ENCODE assay signal across 28 cellular contexts in the genomic region with DNA sequence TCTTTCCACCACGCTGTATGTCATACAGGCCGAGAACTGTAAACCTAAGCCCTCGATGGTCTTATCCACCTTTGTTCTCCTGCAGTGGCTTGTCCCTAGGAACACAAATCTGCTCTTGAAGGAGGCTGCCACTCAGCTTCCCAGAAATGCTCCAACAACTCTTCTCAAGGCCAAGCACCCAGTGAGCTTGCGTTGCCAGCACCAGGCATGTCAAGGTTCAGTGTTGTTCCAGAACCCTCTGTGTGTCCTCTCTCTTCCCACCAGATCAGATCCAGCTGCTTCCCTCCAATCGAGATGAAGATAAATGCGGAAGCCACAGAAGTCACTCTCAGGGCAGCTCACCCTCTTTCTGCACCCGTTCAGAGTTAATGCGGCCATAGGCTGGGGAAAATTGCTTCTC. TPM values are rescaled to one million over a fixed set of nuclear protein-coding genes. Genes with fewer than 3 reads are reported as not detected.
"Had no signal": no experiment of that assay in that cellular context is flagged by ENCODE, and none has a peak within 500 bp of the region (broad histone marks: within the 10 kb centered on the region; RNA-seq: fewer than 3 reads in every experiment).

No MANE protein-coding gene starts in this region.

- H3K4me3 Mint-ChIP-seq: activated CD4-positive, alpha-beta T cell treated with anti-CD3 and anti-CD28 coated beads for 36 hours; activated CD8-positive, alpha-beta T cell treated with anti-CD3 and anti-CD28 coated beads for 36 hours; activated naive CD4-positive, alpha-beta T cell treated with anti-CD3 and anti-CD28 coated beads, Interleukin-2, amount 50 U/mL, for 24 hours; activated T-cell treated with anti-CD3 and anti-CD28 coated beads, Interleukin-2, amount 50 U/mL, for 24 hours; activated T-helper 1 cell treated with anti-CD3 and anti-CD28 coated beads, Interleukin-12 subunit alpha, Interleukin-12 subunit beta, Interleukin-2, Interleukin-4 antibody, amounts not matched to agents 30 ng/mL and 10 ng/mL and 1 ng/mL, durations not matched to agents 14 hours and 24 hours and 36 hours had no signal

- H3K27me3 Mint-ChIP-seq: activated naive CD4-positive, alpha-beta T cell treated with anti-CD3 and anti-CD28 coated beads, Interleukin-2, amount 50 U/mL, for 24 hours had no signal

- DNase-seq: activated CD4-positive, alpha-beta T cell treated with anti-CD3 and anti-CD28 coated beads for 36 hours; activated CD8-positive, alpha-beta T cell treated with anti-CD3 and anti-CD28 coated beads for 36 hours; activated effector memory CD4-positive, alpha-beta T cell treated with Interleukin-2 at 50 U/mL for 16 hours; activated naive CD4-positive, alpha-beta T cell; activated T-cell treated with anti-CD3 and anti-CD28 coated beads, Interleukin-2, amount 50 U/mL, for 24 hours; aorta; central memory CD4-positive, alpha-beta T cell; MG63; MV-4-11; NCI-H1092 treated with DMSO at 0.1 percent for 48 hours; NCI-H1436; NCI-H1694 treated with DMSO at 0.1 percent for 48 hours; NCI-H2029 treated with DMSO at 0.1 percent for 48 hours; NCI-H345; NCI-H510A; NCI-H69; NK-92 treated with Interleukin-12 subunit alpha and Interleukin-12 subunit beta, amount 100 ng/mL, for 24 hours; OCI-M1; Right ventricle myocardium superior; RPMI8226; SJCRH30; SK-N-SH; T-helper 1 cell had no signal

- H3K9me3 ChIP-seq: SJCRH30, SK-N-SH had no signal

- H3K4me2 ChIP-seq: SK-N-SH had no signal

- ATAC-seq: activated CD4-positive, alpha-beta T cell treated with anti-CD3 and anti-CD28 coated beads for 36 hours; activated CD8-positive, alpha-beta T cell treated with anti-CD3 and anti-CD28 coated beads for 36 hours; Panc1 had no signal

- H3K27ac Mint-ChIP-seq: activated CD4-positive, alpha-beta T cell treated with anti-CD3 and anti-CD28 coated beads for 36 hours; activated CD8-positive, alpha-beta T cell treated with anti-CD3 and anti-CD28 coated beads for 36 hours; activated naive CD4-positive, alpha-beta T cell treated with anti-CD3 and anti-CD28 coated beads, Interleukin-2, amount 50 U/mL, for 24 hours; activated T-cell treated with anti-CD3 and anti-CD28 coated beads, Interleukin-2, amount 50 U/mL, for 24 hours; activated T-helper 1 cell treated with anti-CD3 and anti-CD28 coated beads, Interleukin-12 subunit alpha, Interleukin-12 subunit beta, Interleukin-2, Interleukin-4 antibody, amounts not matched to agents 30 ng/mL and 10 ng/mL and 1 ng/mL, durations not matched to agents 14 hours and 24 hours and 36 hours had no signal

- FAIRE-seq: bronchial epithelial cell had no signal

- H3K4me3 ChIP-seq: MG63, SJCRH30 had no signal

- H3K9me2 ChIP-seq: SK-N-SH had no signal

- H3K4me1 Mint-ChIP-seq: activated CD4-positive, alpha-beta T cell treated with anti-CD3 and anti-CD28 coated beads for 36 hours; activated naive CD4-positive, alpha-beta T cell treated with anti-CD3 and anti-CD28 coated beads, Interleukin-2, amount 50 U/mL, for 24 hours had no signal

- H3K27ac ChIP-seq: SJCRH30, VCaP had no signal

- H3K36me3 ChIP-seq: MG63, SJCRH30 had no signal

- H3K27me3 ChIP-seq: SJCRH30 had no signal

RNA-seq across cellular contexts. Expression of a gene that starts 11.3 kb away (rescaled TPM):
- total RNA-seq: activated CD8-positive, alpha-beta T cell treated with anti-CD3 and anti-CD28 coated beads for 36 hours; activated T-helper 1 cell treated with anti-CD3 and anti-CD28 coated beads, Interleukin-12 subunit alpha, Interleukin-12 subunit beta, Interleukin-2, Interleukin-4 antibody, amounts not matched to agents 30 ng/mL and 10 ng/mL and 1 ng/mL, durations not matched to agents 14 hours and 24 hours and 36 hours had no signal
